ENCODE assay signal across 8 cellular contexts in the genomic region with DNA sequence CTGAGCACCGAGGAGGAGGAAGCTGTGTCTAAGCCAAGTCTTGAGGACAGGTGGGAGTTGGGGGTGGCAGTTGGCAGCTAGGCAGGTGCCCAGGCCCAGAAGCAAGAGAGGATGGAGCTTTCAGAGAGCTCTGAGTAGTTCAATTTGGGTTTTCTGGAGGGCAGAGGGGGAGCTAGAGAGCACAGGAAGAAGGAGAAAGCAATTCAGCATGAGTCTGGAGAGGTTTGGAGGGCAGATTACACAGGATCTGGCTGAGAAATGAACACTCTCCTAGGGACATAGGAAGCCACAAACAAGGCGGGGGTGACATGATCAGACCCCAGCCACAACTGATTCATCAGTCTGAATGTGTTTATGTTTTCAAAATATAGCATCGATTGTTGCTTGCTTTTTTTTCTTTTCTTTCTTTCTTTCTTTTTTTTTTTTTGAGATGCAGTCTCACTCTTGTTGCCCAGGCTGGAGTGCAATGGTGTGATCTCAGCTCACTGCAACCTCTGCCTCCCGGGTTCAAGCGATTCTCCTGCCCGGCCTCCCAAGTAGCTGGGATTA. TPM values are rescaled to one million over a fixed set of nuclear protein-coding genes. Genes with fewer than 3 reads are reported as not detected.
DNase-seq lines count a peak whose midpoint lies in the region; ATAC-seq and TF ChIP-seq lines count a peak whose summit lies in the region.

No MANE protein-coding gene starts in this region.

- H2BK15ac ChIP-seq in mesendoderm (replicated peaks; ENCODE audit: low read depth), result no peak overlapping the region

- H3K18ac ChIP-seq in mesendoderm (ENCODE audit: low read length), result no peak overlapping the region

- no peak overlapping the region for H3K9ac ChIP-seq in mesendoderm (ENCODE audit: low read length)

- H3K4me1 ChIP-seq in A673 (ENCODE audit: insufficient read depth, low read length, poor library complexity, severe bottlenecking) (no peaks in the 10 kb centered on the region), body of pancreas (peaks cover 63% of the 10 kb centered on the region), mesendoderm (ENCODE audit: control insufficient read depth, low read depth, low read length) (peaks cover 16% of the 10 kb centered on the region)

- BruUV-seq in A673 (replicated peaks; lab: Mats Ljungman, UMichigan), result no TSS peak

- TF ChIP-seq CTCF in A673 (conservative IDR thresholded peaks at IDR 0.05; ENCODE audit: low read depth, low read length), result peak; percentile 60
- peak; percentile 54 for TF ChIP-seq CTCF in GM10266 (IDR thresholded peaks at IDR 0.05; ENCODE audit: control insufficient read depth, insufficient read depth, low read depth, missing control alignments)
- peak in 4 of 7 experiments; percentile 15 to 33 (median 26) for TF ChIP-seq CTCF in body of pancreas (IDR thresholded peaks at IDR 0.05)

- H3K27me3 ChIP-seq in A673 (replicated peaks; ENCODE audit: insufficient read depth, low read depth, low read length, poor library complexity), result no peaks in the 10 kb centered on the region
- no peaks in the 10 kb centered on the region for H3K27me3 ChIP-seq in body of pancreas
- H3K27me3 ChIP-seq in mesendoderm (ENCODE audit: insufficient read depth, low read length, poor library complexity), result no peaks in the 10 kb centered on the region

- CTCF ChIA-PET in A673 (lab: Charles Lee), result interaction anchor here (0.6 to 1.0 kb wide), 2 partner anchors 11 to 633 kb away, joined by 3 read pairs; no protein-coding TSS in a partner anchor

- no peak overlapping the region for H2BK5ac ChIP-seq in mesendoderm (ENCODE audit: low read length)

- H3K4me2 ChIP-seq in mesendoderm (ENCODE audit: low read length), result no peak overlapping the region

- peak; percentile 40 for DNase-seq in A673 (ENCODE audit: low spot score)
- peak; percentile 63 for DNase-seq in GM10266 (ENCODE audit: extremely low spot score)
- peak; percentile 28 for DNase-seq in NCI-H524 treated with DMSO at 0.1 percent for 48 hours (lab: John Stamatoyannopoulos, UW)
- DNase-seq in body of pancreas, result no peak
- DNase-seq in mesendoderm, result peak; percentile 81
- no peak for DNase-seq in central memory CD4-positive, alpha-beta T cell
- no peak for DNase-seq in middle frontal gyrus (ENCODE audit: extremely low spot score, low spot score)

- no peak overlapping the region for H3K56ac ChIP-seq in mesendoderm (ENCODE audit: low read length)

- H3K4ac ChIP-seq in mesendoderm (ENCODE audit: low read depth, low read length), result no peak overlapping the region

- no peak overlapping the region for H4K5ac ChIP-seq in mesendoderm (ENCODE audit: low read length)

- H3K27ac ChIP-seq in A673 (ENCODE audit: low read depth, low read length, poor library complexity, severe bottlenecking) (no peak overlapping the region), body of pancreas (peak overlapping the region in 3 of 4 donors; percentile 92 to 93 (median 93)), mesendoderm (ENCODE audit: low read depth, low read length) (no peak overlapping the region)

- peaks cover 19% of the 10 kb centered on the region for H3K79me2 ChIP-seq in mesendoderm (ENCODE audit: control insufficient read depth, insufficient read depth, low read length)

- ATAC-seq in body of pancreas (no peak), HG03460 (IDR thresholded peaks at IDR 0.05; ENCODE audit: unreplicated experiment) (no peak)

- WGBS in body of pancreas, 2 donors, result 76 to 79% methylated on average over 6 of the region's 6 CpGs
- no CpG with 5 or more reads among the region's 6 CpGs for WGBS in mesendoderm (ENCODE audit: extremely low coverage, insufficient coverage, low lambda C conversion rate)

- H3K36me3 ChIP-seq in A673 (ENCODE audit: insufficient read depth, low read length, poor library complexity, severe bottlenecking) (peaks cover 24% of the 10 kb centered on the region), body of pancreas (replicated peaks in 1 of 2; ENCODE audit: insufficient read depth in 1 of 2, low read depth in 2 of 2) (no peaks in the 10 kb centered on the region), mesendoderm (ENCODE audit: control insufficient read depth, insufficient read depth, low read length) (peaks cover 2% of the 10 kb centered on the region)

- no peak overlapping the region for H2AK5ac ChIP-seq in mesendoderm (ENCODE audit: low read length)

- no peak for TF ChIP-seq POLR2A in body of pancreas (IDR thresholded peaks at IDR 0.05)

- H4K8ac ChIP-seq in mesendoderm (ENCODE audit: low read depth, low read length), result no peak overlapping the region

- H3K79me1 ChIP-seq in mesendoderm (ENCODE audit: low read length), result peaks cover 21% of the 10 kb centered on the region

- no peak overlapping the region for H2BK120ac ChIP-seq in mesendoderm (ENCODE audit: low read depth, low read length)

- H3K23ac ChIP-seq in mesendoderm (ENCODE audit: low read length), result no peak overlapping the region

- intact Hi-C loops in A673 (cut with micrococcal nuclease; ENCODE audit: unreplicated experiment) (no loop called here), body of pancreas (cut with DNase I) (no loop called here)

- POLR2A ChIA-PET in A673 (lab: Charles Lee; ENCODE audit: low non-redundant PET), result interaction anchor here (0.6 kb wide), 1 partner anchor 73 kb away, joined by 3 read pairs; no protein-coding TSS in a partner anchor

- H3K9me3 ChIP-seq in A673 (ENCODE audit: low read depth, low read length, poor library complexity, severe bottlenecking), result no peaks in the 10 kb centered on the region
- no peaks in the 10 kb centered on the region for H3K9me3 ChIP-seq in body of pancreas

- no peak overlapping the region for H3K4me3 ChIP-seq in A673 (ENCODE audit: low read depth, low read length, poor library complexity, severe bottlenecking)
- no peak overlapping the region for H3K4me3 ChIP-seq in body of pancreas
- H3K4me3 ChIP-seq in mesendoderm (ENCODE audit: low read length), result no peak overlapping the region

RNA-seq across cellular contexts. Expression of a gene that starts 23.8 kb away (rescaled TPM):
- total RNA-seq in A673 (2021), result 110 and 118 TPM in 2 replicates
- total RNA-seq in body of pancreas, result 10 to 100 TPM; 81.7 to 89.0 TPM
- polyA plus RNA-seq in mesendoderm (2013, experiment 1 of 2), result 91.9 TPM
- 92.8 TPM for polyA plus RNA-seq in mesendoderm (2013, experiment 2 of 2)

Comparison
In these comparisons a context has a peak if more than half of its experiments do, and no peak if none do; other contexts are left out.
1. DNase-seq: peak in A673 (single experiment), GM10266 (single experiment), NCI-H524 treated with DMSO at 0.1 percent for 48 hours (single experiment) and mesendoderm (single experiment); none in body of pancreas (0 of 4), central memory CD4-positive, alpha-beta T cell (single experiment) and middle frontal gyrus (single experiment).
2. H3K27ac ChIP-seq: peak in body of pancreas (3 of 4); none in A673 (single experiment) and mesendoderm (single experiment).
3. Peak in every context shown above with its lines, with median percentiles within 50 percentile points of each other: CTCF ChIP-seq.